Comparison of ENCODE assay signal across 8 cellular contexts in genomic region chr7:73811760-73812168, GRCh38. TPM values are rescaled to one million over a fixed set of nuclear protein-coding genes. Genes with fewer than 3 reads are reported as not detected.
DNase-seq lines count a peak whose midpoint lies in the region; ATAC-seq and TF ChIP-seq lines count a peak whose summit lies in the region.

No MANE protein-coding gene starts in this region.

- no peak overlapping the region for H3K4me3 ChIP-seq in SU-DHL-6 (ENCODE audit: insufficient read depth, low read length, poor library complexity, severe bottlenecking)
- no peak overlapping the region for H3K4me3 ChIP-seq in adipocyte (ENCODE audit: low read length)
- H3K4me3 ChIP-seq in right cardiac atrium (ENCODE audit: low read length) = no peak overlapping the region

- H4K20me1 ChIP-seq in SU-DHL-6 (ENCODE audit: low read depth, low read length) = no peaks in the 10 kb centered on the region

- H3K9ac ChIP-seq in SU-DHL-6 (ENCODE audit: low read length) (no peak overlapping the region), adipocyte (ENCODE audit: low read length) (no peak overlapping the region)

- no peaks in the 10 kb centered on the region for H3K9me2 ChIP-seq in SU-DHL-6 (replicated peaks; ENCODE audit: insufficient read depth, low read length)

- no peak overlapping the region for H3K27ac ChIP-seq in SU-DHL-6 (ENCODE audit: low read depth, low read length)
- H3K27ac ChIP-seq in right cardiac atrium (ENCODE audit: low read length) = no peak overlapping the region

- peak; percentile 29 for DNase-seq in GDM1 (lab: John Stamatoyannopoulos, UW)
- DNase-seq in Kasumi-1 (lab: John Stamatoyannopoulos, UW) = peak; percentile 44 to 56
- DNase-seq in adipocyte (ENCODE audit: low read depth) = peak; percentile 79
- peak; percentile 55 to 85 (median 81) for DNase-seq in right cardiac atrium
- peak; percentile 30 to 36 for DNase-seq in stimulated activated CD4-positive, alpha-beta T cell treated with anti-CD3 and anti-CD28 coated beads, Interleukin-15, amount 100 ng/mL, for 1 hour (ENCODE audit: low read depth in 1 of 2, low spot score in 1 of 2)

- intact Hi-C loops in right cardiac atrium (cut with DNase I) = loop anchor here in 1 of 4 donors (5.0 kb wide), 1 partner anchor 41 kb away; no protein-coding TSS in a partner anchor

- peak; percentile 69 for TF ChIP-seq CTCF in SU-DHL-6 (IDR thresholded peaks at IDR 0.05; ENCODE audit: insufficient read depth, low read length, poor library complexity, severe bottlenecking)

- H3K4me2 ChIP-seq in SU-DHL-6 (ENCODE audit: low read depth, low read length, poor library complexity, severe bottlenecking) = no peak overlapping the region

- no peaks in the 10 kb centered on the region for H3K4me1 ChIP-seq in adipocyte (ENCODE audit: control insufficient read depth, insufficient read depth, low read length)
- H3K4me1 ChIP-seq in right cardiac atrium (ENCODE audit: control insufficient read depth, insufficient read depth, low read length) = no peaks in the 10 kb centered on the region

- 10% methylated on average over 11 of the region's 11 CpGs for WGBS in right cardiac atrium

- H3K79me2 ChIP-seq in SU-DHL-6 (ENCODE audit: insufficient read depth, low read length) = no peaks in the 10 kb centered on the region

- H3K27me3 ChIP-seq in SU-DHL-6 (ENCODE audit: low read length) = no peaks in the 10 kb centered on the region
- H3K27me3 ChIP-seq in adipocyte (replicated peaks; ENCODE audit: control insufficient read depth, insufficient read depth, low read length) = no peaks in the 10 kb centered on the region
- no peaks in the 10 kb centered on the region for H3K27me3 ChIP-seq in right cardiac atrium (ENCODE audit: control insufficient read depth, insufficient read depth)

- no peaks in the 10 kb centered on the region for H3K9me3 ChIP-seq in SU-DHL-6 (ENCODE audit: insufficient read depth, low read length)
- H3K9me3 ChIP-seq in adipocyte (ENCODE audit: control insufficient read depth, low read length) = no peaks in the 10 kb centered on the region
- H3K9me3 ChIP-seq in right cardiac atrium (ENCODE audit: control insufficient read depth, low read length) = no peaks in the 10 kb centered on the region

- H3F3A ChIP-seq in SU-DHL-6 (ENCODE audit: insufficient read depth) = no peaks in the 10 kb centered on the region

- peak; percentile 82 to 83 for ATAC-seq in right cardiac atrium
- no peak for ATAC-seq in HG03521 (IDR thresholded peaks at IDR 0.05; ENCODE audit: unreplicated experiment)
- ATAC-seq in HG02840 (IDR thresholded peaks at IDR 0.05; ENCODE audit: low FRiP score, unreplicated experiment) = no peak

- H3K36me3 ChIP-seq in SU-DHL-6 (ENCODE audit: low read length) = no peaks in the 10 kb centered on the region
- H3K36me3 ChIP-seq in adipocyte (ENCODE audit: control insufficient read depth, insufficient read depth, low read length, severe bottlenecking) = no peaks in the 10 kb centered on the region

- H2AFZ ChIP-seq in SU-DHL-6 (ENCODE audit: low read depth, low read length, severe bottlenecking) = no peak overlapping the region

RNA-seq across cellular contexts. Expression of gene CLDN4, which starts 19.0 kb away (rescaled TPM):
- under 1 TPM in 3 of 4 donors, not detected in 1; 0.09 to 0.23 (median 0.14) TPM for total RNA-seq in right cardiac atrium
- polyA plus RNA-seq in right cardiac atrium = not detected

RNA-seq across cellular contexts. Expression of gene METTL27, which starts 30.6 kb away (rescaled TPM):
- under 1 TPM in 3 of 4 donors, not detected in 1; 0.48 to 0.64 (median 0.53) TPM for total RNA-seq in right cardiac atrium
- 0.38 TPM for polyA plus RNA-seq in right cardiac atrium

RNA-seq across cellular contexts. Expression of gene CLDN3, which starts 41.7 kb away (rescaled TPM):
- total RNA-seq in right cardiac atrium = not detected
- not detected for polyA plus RNA-seq in right cardiac atrium

RNA-seq across cellular contexts. Expression of gene TMEM270, which starts 49.2 kb away (rescaled TPM):
- not detected for total RNA-seq in right cardiac atrium
- not detected for polyA plus RNA-seq in right cardiac atrium

Comparison
In these comparisons a context has a peak if more than half of its experiments do, and no peak if none do; other contexts are left out.
1. DNase-seq: peak in every context shown above with its lines; median percentile 81 in right cardiac atrium; 79 in adipocyte; 50 in Kasumi-1; 33 in stimulated activated CD4-positive, alpha-beta T cell treated with anti-CD3 and anti-CD28 coated beads, Interleukin-15, amount 100 ng/mL, for 1 hour; 29 in GDM1.
2. ATAC-seq: peak in right cardiac atrium (2 of 2); none in HG03521 (single experiment) and HG02840 (single experiment).